ENCODE assay signal across 26 cellular contexts in the genomic region with DNA sequence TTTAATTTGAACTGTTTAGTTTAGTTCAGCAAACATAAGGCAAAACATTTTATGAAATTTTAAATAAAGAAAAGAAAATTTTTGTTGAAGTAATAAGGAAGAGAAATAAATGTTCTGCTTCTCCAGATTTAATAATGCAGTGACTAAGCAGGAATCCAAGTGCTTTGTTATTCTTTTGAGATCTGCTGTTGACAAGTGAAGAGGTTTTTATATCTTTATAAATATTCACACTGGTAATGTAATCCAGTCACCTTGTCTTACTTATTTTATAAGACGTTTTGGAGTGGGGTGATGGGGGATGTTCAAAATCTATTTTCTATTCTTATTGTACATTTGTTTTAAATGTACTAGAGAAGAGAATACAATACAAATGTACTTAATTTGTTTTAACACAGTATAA.
"Had no signal": no experiment of that assay in that cellular context is flagged by ENCODE, and none has a peak within 500 bp of the region (broad histone marks: within the 10 kb centered on the region; RNA-seq: fewer than 3 reads in every experiment).

No MANE protein-coding gene starts in this region.

- H3K4me3 ChIP-seq: gastrocnemius medialis, heart right ventricle, ovary, psoas muscle, right lobe of liver, spleen, thoracic aorta had no signal

- H3K4me1 ChIP-seq: gastrocnemius medialis, heart right ventricle, psoas muscle, right lobe of liver, spleen had no signal

- H3K36me3 ChIP-seq: gastrocnemius medialis, heart right ventricle, neutrophil, ovary, right lobe of liver, spleen, thoracic aorta had no signal

- H3K9me3 ChIP-seq: gastrocnemius medialis, heart right ventricle, neutrophil, ovary, psoas muscle, right lobe of liver, spleen, thoracic aorta had no signal

- H3K27me3 ChIP-seq: gastrocnemius medialis, heart right ventricle, neutrophil, ovary, right lobe of liver, spleen had no signal

- DNase-seq: cortex of kidney; effector memory CD4-positive, alpha-beta T cell; gastrocnemius medialis; heart right ventricle; hypothalamus; islet precursor cell; mammary epithelial cell; naive thymus-derived CD4-positive, alpha-beta T cell; ovary; psoas muscle; retina; right lobe of liver; spleen; stimulated activated CD4-positive, alpha-beta T cell treated with anti-CD3 and anti-CD28 coated beads, Interleukin-15, amount 100 ng/mL, for 24 hours; stimulated activated CD4-positive, alpha-beta T cell treated with anti-CD3 and anti-CD28 coated beads, Interleukin-1b, Interleukin-23, amount 100 ng/mL, for 48 hours; stimulated activated CD4-positive, alpha-beta T cell treated with anti-CD3 and anti-CD28 coated beads, Interleukin-4, amount 100 ng/mL, for 24 hours; stimulated activated naive CD8-positive, alpha-beta T cell treated with anti-CD3 and anti-CD28 coated beads, Interleukin-15, amount 100 ng/mL, for 72 hours; substantia nigra; trophoblast cell had no signal

- H3K27ac ChIP-seq: gastrocnemius medialis, heart right ventricle, neutrophil, ovary, psoas muscle, right lobe of liver, spleen, thoracic aorta had no signal

- ATAC-seq: esophagus mucosa; gastrocnemius medialis; heart right ventricle; left lobe of liver; naive thymus-derived CD4-positive, alpha-beta T cell; psoas muscle; right lobe of liver; stimulated activated memory B cell treated with anti-CD40 and anti-IgM and Interleukin-4, amounts not matched to agents 10 μg/mL and 1 μg/mL and 100 μg/mL, for 72 hours; stimulated activated naive CD8-positive, alpha-beta T cell treated with anti-CD3 and anti-CD28 coated beads, Interleukin-15, amount 100 ng/mL, for 72 hours had no signal

- FAIRE-seq: endometrium, urothelium cell line had no signal
